1 cellular context compared by ENCODE assay signal in the genomic region with DNA sequence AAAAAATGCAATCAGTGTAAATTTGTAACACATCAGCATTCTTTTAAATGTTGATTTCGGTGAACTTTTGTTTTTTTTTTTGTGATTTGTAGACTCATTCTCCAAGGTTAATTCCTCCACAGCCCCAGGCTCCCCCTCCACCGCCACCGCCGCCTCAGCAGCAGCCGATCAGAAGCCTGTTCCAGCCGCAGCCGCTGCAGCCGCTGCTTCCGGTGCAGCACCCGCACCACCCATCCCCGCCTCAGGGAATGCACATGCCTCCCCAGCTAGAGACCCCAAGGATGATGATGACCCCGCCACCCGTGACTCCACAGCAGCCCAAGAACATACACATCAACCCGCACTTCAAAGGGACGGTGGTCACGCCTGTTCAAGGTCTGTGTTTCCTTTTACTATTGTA.
TF ChIP-seq lines count a peak whose summit lies in the region.

No MANE protein-coding gene starts in this region.

TF ChIP-seq in K562, 482 proteins besides CTCF, POLR2A, EP300 and RAD21 (continued from another document):
- TF ChIP-seq, protein P1, sequence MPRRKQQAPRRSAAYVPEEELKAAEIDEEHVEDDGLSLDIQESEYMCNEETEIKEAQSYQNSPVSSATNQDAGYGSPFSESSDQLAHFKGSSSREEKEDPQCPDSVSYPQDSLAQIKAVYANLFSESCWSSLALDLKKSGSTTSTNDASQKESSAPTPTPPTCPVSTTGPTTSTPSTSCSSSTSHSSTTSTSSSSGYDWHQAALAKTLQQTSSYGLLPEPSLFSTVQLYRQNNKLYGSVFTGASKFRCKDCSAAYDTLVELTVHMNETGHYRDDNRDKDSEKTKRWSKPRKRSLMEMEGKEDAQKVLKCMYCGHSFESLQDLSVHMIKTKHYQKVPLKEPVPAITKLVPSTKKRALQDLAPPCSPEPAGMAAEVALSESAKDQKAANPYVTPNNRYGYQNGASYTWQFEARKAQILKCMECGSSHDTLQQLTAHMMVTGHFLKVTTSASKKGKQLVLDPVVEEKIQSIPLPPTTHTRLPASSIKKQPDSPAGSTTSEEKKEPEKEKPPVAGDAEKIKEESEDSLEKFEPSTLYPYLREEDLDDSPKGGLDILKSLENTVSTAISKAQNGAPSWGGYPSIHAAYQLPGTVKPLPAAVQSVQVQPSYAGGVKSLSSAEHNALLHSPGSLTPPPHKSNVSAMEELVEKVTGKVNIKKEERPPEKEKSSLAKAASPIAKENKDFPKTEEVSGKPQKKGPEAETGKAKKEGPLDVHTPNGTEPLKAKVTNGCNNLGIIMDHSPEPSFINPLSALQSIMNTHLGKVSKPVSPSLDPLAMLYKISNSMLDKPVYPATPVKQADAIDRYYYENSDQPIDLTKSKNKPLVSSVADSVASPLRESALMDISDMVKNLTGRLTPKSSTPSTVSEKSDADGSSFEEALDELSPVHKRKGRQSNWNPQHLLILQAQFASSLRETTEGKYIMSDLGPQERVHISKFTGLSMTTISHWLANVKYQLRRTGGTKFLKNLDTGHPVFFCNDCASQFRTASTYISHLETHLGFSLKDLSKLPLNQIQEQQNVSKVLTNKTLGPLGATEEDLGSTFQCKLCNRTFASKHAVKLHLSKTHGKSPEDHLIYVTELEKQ (CRISPR knock-in tag; IDR thresholded peaks at IDR 0.05): no peak
